9 cellular contexts compared by ENCODE assay signal in genomic region chr9:14993891-14994554, GRCh38.
DNase-seq lines count a peak whose midpoint lies in the region; ATAC-seq and TF ChIP-seq lines count a peak whose summit lies in the region.
"Had no signal": no experiment of that assay in that cellular context is flagged by ENCODE, and none has a peak within 500 bp of the region (broad histone marks: within the 10 kb centered on the region; RNA-seq: fewer than 3 reads in every experiment).

No MANE protein-coding gene starts in this region.

- H3K9ac ChIP-seq in neural progenitor cell = no peak overlapping the region

- peaks cover 6% of the 10 kb centered on the region for H3F3A ChIP-seq in neural progenitor cell (ENCODE audit: low read depth)

- H3K4me2 ChIP-seq in neural progenitor cell = peak overlapping the region; percentile 67

- no peaks in the 10 kb centered on the region for H3K9me3 Mint-ChIP-seq in neural progenitor cell

- H3K9me3 ChIP-seq in neural progenitor cell (ENCODE audit: low read depth) = no peaks in the 10 kb centered on the region

- H3K27me3 Mint-ChIP-seq in neural progenitor cell (ENCODE audit: insufficient read depth, low read depth) = peaks cover 5% of the 10 kb centered on the region

- H3K4me1 Mint-ChIP-seq in neural progenitor cell = peaks cover 27% of the 10 kb centered on the region

- no peaks in the 10 kb centered on the region for H4K20me1 ChIP-seq in neural progenitor cell (ENCODE audit: low read depth)

- POLR2A ChIA-PET in BJ (lab: Charles Lee) = no interaction called here

- H3K27ac ChIP-seq in dorsolateral prefrontal cortex (peak overlapping the region in 22 of 59 donors; percentile 2 to 85 (median 62)), neural progenitor cell (peak overlapping the region; percentile 53)

- intact Hi-C loops in dorsolateral prefrontal cortex (cut with DNase I) = no loop called here

- ATAC-seq in HG02623 (IDR thresholded peaks at IDR 0.05; ENCODE audit: unreplicated experiment) (no peak), HG02852 (IDR thresholded peaks at IDR 0.05; ENCODE audit: unreplicated experiment) (no peak)

- H3K36me3 Mint-ChIP-seq in neural progenitor cell = peaks cover 5% of the 10 kb centered on the region

- peak overlapping the region; percentile 51 for H3K4me3 ChIP-seq in BJ (ENCODE audit: low read depth, low read length)
- H3K4me3 ChIP-seq in Jurkat, Clone E6-1 (ENCODE audit: low read length) = 0 out of 2 replicates have a peak overlapping the region, but pooled peaks have one; percentile 7
- peak overlapping the region; percentile 50 to 84 (median 70) for H3K4me3 ChIP-seq in dorsolateral prefrontal cortex
- peak overlapping the region; percentile 53 for H3K4me3 ChIP-seq in neural progenitor cell

- H3K27ac Mint-ChIP-seq in neural progenitor cell = peak overlapping the region; percentile 42

- H3K27me3 ChIP-seq in BJ (ENCODE audit: control insufficient read depth, insufficient read depth, low read length) (no peaks in the 10 kb centered on the region), dorsolateral prefrontal cortex (no peaks in the 10 kb centered on the region), neural progenitor cell (no peaks in the 10 kb centered on the region)

- H3K79me2 ChIP-seq in neural progenitor cell (ENCODE audit: low read depth) = no peaks in the 10 kb centered on the region

- DNase-seq in BJ (ENCODE audit: low read depth) (no peak), dorsolateral prefrontal cortex (no peak), neural progenitor cell (ENCODE audit: low spot score) (no peak), GM19240 (ENCODE audit: insufficient read length, low spot score) (no peak), amygdala (lab: John Stamatoyannopoulos, UW) (no peak)
- peak; percentile 32 for DNase-seq in Jurkat, Clone E6-1 (ENCODE audit: low read depth, low spot score)
- DNase-seq: SIG-M5 had no signal

- TF ChIP-seq CTCF in BJ (IDR thresholded peaks at IDR 0.05; ENCODE audit: insufficient read depth, low read depth, low read length) = no peak
- no peak for TF ChIP-seq CTCF in dorsolateral prefrontal cortex (IDR thresholded peaks at IDR 0.05 in 54 of 56, conservative IDR thresholded peaks at IDR 0.05 in 2 of 56; ENCODE audit: low read depth in 1 of 56, partially characterized antibody in 56 of 56)
- TF ChIP-seq CTCF in neural progenitor cell (IDR thresholded peaks at IDR 0.05) = no peak

- H3K4me1 ChIP-seq in neural progenitor cell = no peaks in the 10 kb centered on the region

- H2AFZ ChIP-seq in neural progenitor cell (replicated peaks) = peak overlapping the region; percentile 80

- H3K4me3 Mint-ChIP-seq in neural progenitor cell = peak overlapping the region; percentile 87

- CTCF ChIA-PET in BJ (lab: Yijun Ruan, JAX) = no interaction called here

- H3K36me3 ChIP-seq in BJ (ENCODE audit: control insufficient read depth, insufficient read depth, low read length) (no peaks in the 10 kb centered on the region), neural progenitor cell (no peaks in the 10 kb centered on the region)

Comparison
In these comparisons a context has a peak if more than half of its experiments do, and no peak if none do; other contexts are left out.
1. H3K4me3 ChIP-seq: peak in every context shown above with its lines; median percentile 70 in dorsolateral prefrontal cortex; 53 in neural progenitor cell; 51 in BJ; 7 in Jurkat, Clone E6-1.